2 cellular contexts compared by ENCODE assay signal in genomic region chr20:13991955-13992354, GRCh38. TPM values are rescaled to one million over a fixed set of nuclear protein-coding genes. Genes with fewer than 3 reads are reported as not detected.
"Had no signal": no experiment of that assay in that cellular context is flagged by ENCODE, and none has a peak within 500 bp of the region (broad histone marks: within the 10 kb centered on the region; RNA-seq: fewer than 3 reads in every experiment).

No MANE protein-coding gene starts in this region.

RNA-seq across cellular contexts. Expression of gene SEL1L2, which starts 1.5 kb away (rescaled TPM):
- total RNA-seq: G401, GM12878 had no signal
- polyA plus RNA-seq: GM12878 had no signal

RNA-seq across cellular contexts. Expression of gene MACROD2, which starts 3.4 kb away (rescaled TPM):
- total RNA-seq: G401 had no signal
